Comparison of ENCODE assay signal across 21 cellular contexts in the genomic region with DNA sequence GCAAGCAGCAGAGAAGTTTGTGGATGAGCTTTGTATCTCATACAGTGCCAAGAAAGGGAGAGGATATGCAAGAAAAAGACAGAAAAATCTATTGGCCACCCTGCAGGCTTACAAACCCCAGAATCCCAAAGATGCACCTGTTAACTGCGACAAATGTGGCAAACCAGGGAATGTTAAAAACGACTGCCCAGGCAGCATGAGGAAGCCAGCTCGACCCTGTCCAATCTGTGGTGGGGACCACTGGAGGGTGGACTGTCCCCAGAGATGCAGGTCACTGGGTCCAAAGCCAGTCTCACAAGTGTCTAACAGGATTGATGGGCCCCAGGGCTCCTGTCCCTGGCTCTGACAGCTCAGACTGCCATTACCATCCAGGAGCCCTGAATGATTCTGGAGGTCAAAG. TPM values are rescaled to one million over a fixed set of nuclear protein-coding genes. Genes with fewer than 3 reads are reported as not detected.
"Had no signal": no experiment of that assay in that cellular context is flagged by ENCODE, and none has a peak within 500 bp of the region (broad histone marks: within the 10 kb centered on the region; RNA-seq: fewer than 3 reads in every experiment).

No MANE protein-coding gene starts in this region.

- H3K27me3 ChIP-seq: colonic mucosa, esophagus muscularis mucosa, esophagus squamous epithelium, gastrocnemius medialis, gastroesophageal sphincter, heart left ventricle, heart right ventricle had no signal

- DNase-seq: colonic mucosa; cortex of kidney; dorsolateral prefrontal cortex; effector CD4-positive, alpha-beta T cell; effector CD8-positive, alpha-beta T cell; effector memory CD4-positive, alpha-beta T cell; effector memory CD8-positive, alpha-beta T cell; erythroblast; esophagus squamous epithelium; foreskin keratinocyte; foreskin melanocyte; gastrocnemius medialis; glutamatergic neuron; head of caudate nucleus; heart left ventricle; heart right ventricle had no signal

- H3K4me1 ChIP-seq: colonic mucosa, esophagus muscularis mucosa, esophagus squamous epithelium, foreskin keratinocyte, gastroesophageal sphincter, heart left ventricle, heart right ventricle had no signal

- H3K9me3 ChIP-seq: colonic mucosa, gastrocnemius medialis had no signal

- ATAC-seq: effector memory CD8-positive, alpha-beta T cell; esophagus mucosa; foreskin keratinocyte; gastrocnemius medialis; gastroesophageal sphincter; heart left ventricle; heart right ventricle had no signal

- H3K27ac ChIP-seq: colonic mucosa, coronary artery, dorsolateral prefrontal cortex, epithelial cell of prostate, esophagus muscularis mucosa, esophagus squamous epithelium, foreskin keratinocyte, gastrocnemius medialis, gastroesophageal sphincter, heart left ventricle, heart right ventricle had no signal

- H3K36me3 ChIP-seq: colonic mucosa, esophagus muscularis mucosa, esophagus squamous epithelium, gastrocnemius medialis, gastroesophageal sphincter, heart left ventricle, heart right ventricle had no signal

- H3K4me3 ChIP-seq: colonic mucosa, coronary artery, dorsolateral prefrontal cortex, esophagus muscularis mucosa, esophagus squamous epithelium, gastrocnemius medialis, gastroesophageal sphincter, heart left ventricle, heart right ventricle had no signal

RNA-seq across cellular contexts. Expression of a gene that starts 12.9 kb away (rescaled TPM):
- total RNA-seq: foreskin keratinocyte had no signal
- polyA plus RNA-seq: foreskin keratinocyte had no signal
